In genomic region chr1:32180186-32181060, GRCh38 we compare ENCODE assay signal across 8 cellular contexts. TPM values are rescaled to one million over a fixed set of nuclear protein-coding genes. Genes with fewer than 3 reads are reported as not detected.
DNase-seq lines count a peak whose midpoint lies in the region; ATAC-seq and TF ChIP-seq lines count a peak whose summit lies in the region.

No MANE protein-coding gene starts in this region.

- peak; percentile 22 for DNase-seq in NCI-H1105 treated with DMSO at 0.1 percent for 48 hours (lab: John Stamatoyannopoulos, UW)
- no peak for DNase-seq in NCI-H1105 (lab: John Stamatoyannopoulos, UW)
- DNase-seq in M059J (ENCODE audit: low read depth) = peak; percentile 66
- DNase-seq in activated CD8-positive, alpha-beta memory T cell treated with anti-CD3 and anti-CD28 coated beads, Interleukin-2, amount 50 U/mL, for 48 hours = peak; percentile 75
- no peak for DNase-seq in esophagus muscularis mucosa (ENCODE audit: extremely low spot score)
- peak; percentile 67 for DNase-seq in myocyte (ENCODE audit: low read depth)
- peak; percentile 59 to 89 for DNase-seq in upper lobe of left lung

- H3K4me1 ChIP-seq in esophagus muscularis mucosa = peaks cover 46 to 65% (median 59%) of the 10 kb centered on the region in 4 donors
- H3K4me1 ChIP-seq in upper lobe of left lung = peaks cover 36 to 60% (median 43%) of the 10 kb centered on the region in 4 donors

- H3K4me3 ChIP-seq in esophagus muscularis mucosa (peak overlapping the region; percentile 61 to 76 (median 70)), upper lobe of left lung (peak overlapping the region; percentile 29 to 77 (median 65))

- H3K27ac ChIP-seq in esophagus muscularis mucosa (replicated peaks in 1 of 4) (peak overlapping the region; percentile 93 to 96 (median 94)), upper lobe of left lung (peak overlapping the region; percentile 85 to 96 (median 94))

- ATAC-seq in upper lobe of left lung (ENCODE audit: low FRiP score in 2 of 2) = peak; percentile 53 to 65
- no peak for ATAC-seq in HG03342 (IDR thresholded peaks at IDR 0.05; ENCODE audit: unreplicated experiment)

- TF ChIP-seq EP300 in esophagus muscularis mucosa (IDR thresholded peaks at IDR 0.05) = no peak
- no peak for TF ChIP-seq EP300 in upper lobe of left lung (IDR thresholded peaks at IDR 0.05)

- TF ChIP-seq POLR2A in esophagus muscularis mucosa (IDR thresholded peaks at IDR 0.05; ENCODE audit: low read depth) (peak; percentile 37), upper lobe of left lung (IDR thresholded peaks at IDR 0.05) (peak in 2 of 4 donors; percentile 2 to 62)

- no peaks in the 10 kb centered on the region for H3K27me3 ChIP-seq in esophagus muscularis mucosa
- no peaks in the 10 kb centered on the region for H3K27me3 ChIP-seq in upper lobe of left lung

- H3K36me3 ChIP-seq in esophagus muscularis mucosa (peaks cover 10 to 43% (median 29%) of the 10 kb centered on the region in 4 donors), upper lobe of left lung (peaks cover 0 to 39% (median 29%) of the 10 kb centered on the region in 4 donors)

- TF ChIP-seq CTCF in esophagus muscularis mucosa (IDR thresholded peaks at IDR 0.05) = no peak
- peak in 1 of 6 experiments; percentile 1 for TF ChIP-seq CTCF in upper lobe of left lung (IDR thresholded peaks at IDR 0.05)

- intact Hi-C loops in esophagus muscularis mucosa (cut with DNase I) = no loop called here

- H3K9me3 ChIP-seq in esophagus muscularis mucosa (peaks cover 0 to 3% (median 0%) of the 10 kb centered on the region in 4 donors), upper lobe of left lung (no peaks in the 10 kb centered on the region)

- WGBS in esophagus muscularis mucosa = 5% methylated on average over 22 of the region's 36 CpGs
- WGBS in upper lobe of left lung, 2 donors = 6 to 11% methylated on average over 17 to 36 of the region's 36 CpGs

RNA-seq across cellular contexts. Expression of gene TXLNA, which starts 0.9 kb away (rescaled TPM):
- 62.5 and 102 TPM in 2 replicates for total RNA-seq in M059J (2014; rRNA removed; shearing (Covaris generic))
- total RNA-seq in esophagus muscularis mucosa = 10 to 100 TPM; 43.6 to 88.4 (median 70.4) TPM
- total RNA-seq in myocyte = 44.2 and 44.4 TPM in 2 replicates
- polyA plus RNA-seq in myocyte (2012) = 38.1 TPM
- total RNA-seq in upper lobe of left lung = 10 to 100 TPM; 29.3 to 57.5 (median 47.5) TPM

RNA-seq across cellular contexts. Expression of gene CCDC28B, which starts 20.0 kb away (rescaled TPM):
- total RNA-seq in M059J (2014; rRNA removed; shearing (Covaris generic)) = 8.8 and 9.4 TPM in 2 replicates
- 1 to 10 TPM; 5.0 to 7.8 (median 6.5) TPM for total RNA-seq in esophagus muscularis mucosa
- 65.3 and 89.7 TPM in 2 replicates for total RNA-seq in myocyte
- polyA plus RNA-seq in myocyte (2012) = 40.8 TPM
- total RNA-seq in upper lobe of left lung = 1 to 10 TPM in 5 of 6 donors, under 1 TPM in 1; 0.98 to 4.2 (median 3.2) TPM

RNA-seq across cellular contexts. Expression of gene IQCC, which starts 25.0 kb away (rescaled TPM):
- total RNA-seq in M059J (2014; rRNA removed; shearing (Covaris generic)) = 6.9 and 8.7 TPM in 2 replicates
- total RNA-seq in esophagus muscularis mucosa (1 to 10 TPM in 3 of 4 donors, under 1 TPM in 1; 0.66 to 2.1 (median 1.1) TPM), myocyte (2.0 and 2.3 TPM in 2 replicates), upper lobe of left lung (1 to 10 TPM in 5 of 6 donors, under 1 TPM in 1; 0.55 to 6.3 (median 1.9) TPM)
- polyA plus RNA-seq in myocyte (2012) = 2.8 TPM

RNA-seq across cellular contexts. Expression of gene DCDC2B, which starts 28.5 kb away (rescaled TPM):
- total RNA-seq in M059J (2014; rRNA removed; shearing (Covaris generic)) = not detected in 2 replicates
- total RNA-seq in esophagus muscularis mucosa (not detected), myocyte (0.11 TPM in 1 of 2 replicates, not detected in the other), upper lobe of left lung (10 to 100 TPM in 1 of 6 donors, 1 to 10 TPM in 4, under 1 TPM in 1; 0.11 to 11.4 (median 4.5) TPM)
- polyA plus RNA-seq in myocyte (2012) = 0.53 TPM

RNA-seq across cellular contexts. Expression of gene TMEM234, which starts 41.7 kb away (rescaled TPM):
- 12.0 and 12.3 TPM in 2 replicates for total RNA-seq in M059J (2014; rRNA removed; shearing (Covaris generic))
- total RNA-seq in esophagus muscularis mucosa = 1 to 10 TPM; 6.6 to 10.0 (median 8.2) TPM
- total RNA-seq in myocyte = 10.1 and 11.6 TPM in 2 replicates
- 23.7 TPM for polyA plus RNA-seq in myocyte (2012)
- 10 to 100 TPM; 14.9 to 62.9 (median 21.1) TPM for total RNA-seq in upper lobe of left lung

Comparison
In these comparisons a context has a peak if more than half of its experiments do, and no peak if none do; other contexts are left out.
1. DNase-seq: peak in NCI-H1105 treated with DMSO at 0.1 percent for 48 hours (single experiment), M059J (single experiment), activated CD8-positive, alpha-beta memory T cell treated with anti-CD3 and anti-CD28 coated beads, Interleukin-2, amount 50 U/mL, for 48 hours (single experiment), myocyte (single experiment) and upper lobe of left lung (2 of 2); none in NCI-H1105 (single experiment) and esophagus muscularis mucosa (single experiment).